ENCODE assay signal across 1 cellular context in genomic region chr13:99983401-99984133, GRCh38.
A peak's percentile ranks its signal among the peaks of the same experiment; 100 is the strongest.
TF ChIP-seq lines count a peak whose summit lies in the region.

No MANE protein-coding gene starts in this region.

TF ChIP-seq in H1, 55 proteins besides CTCF, POLR2A, EP300 and RAD21:
- TF ChIP-seq YY1 (IDR thresholded peaks at IDR 0.05; ENCODE audit: low read depth, low read length) (no peak), SP4 (IDR thresholded peaks at IDR 0.05; ENCODE audit: low read length) (no peak), MAFK (IDR thresholded peaks at IDR 0.05; ENCODE audit: low read depth, low read length) (no peak), SP2 (IDR thresholded peaks at IDR 0.05; ENCODE audit: low read length) (no peak), ZNF274 (IDR thresholded peaks at IDR 0.05; ENCODE audit: borderline replicate concordance, extremely low read depth, low read length) (no peak), TAF7 (optimal IDR thresholded peaks at IDR 0.05; ENCODE audit: borderline replicate concordance, low read depth, low read length) (peak; percentile 5), HDAC2 (IDR thresholded peaks at IDR 0.05; ENCODE audit: borderline replicate concordance in 1 of 2, low read depth in 2 of 2, low read length in 2 of 2) (no peak), CBX8 (IDR thresholded peaks at IDR 0.05; ENCODE audit: borderline replicate concordance, low read depth, low read length) (no peak), E2F6 (IDR thresholded peaks at IDR 0.05) (no peak), SIN3A (conservative IDR thresholded peaks at IDR 0.05 in 1 of 2, IDR thresholded peaks at IDR 0.05 in 1 of 2; ENCODE audit: low read depth in 1 of 2, low read length in 2 of 2) (peak in 1 of 2 experiments; percentile 4; a peak in 2 of 4 replicates), CHD1 (IDR thresholded peaks at IDR 0.05; ENCODE audit: low read depth, low read length) (no peak; the same call in 1 of the 2 replicates), GTF2F1 (IDR thresholded peaks at IDR 0.05; ENCODE audit: borderline replicate concordance, low read depth, low read length) (no peak), KDM5A (IDR thresholded peaks at IDR 0.05; ENCODE audit: low read length) (no peak), TBP (IDR thresholded peaks at IDR 0.05; ENCODE audit: low read depth, low read length) (no peak), TAF1 (IDR thresholded peaks at IDR 0.05; ENCODE audit: low read depth, low read length) (no peak), POLR2AphosphoS5 (IDR thresholded peaks at IDR 0.05; ENCODE audit: low read depth, low read length) (peak; percentile 41; the same call in 1 of the 2 replicates), JUN (IDR thresholded peaks at IDR 0.05; ENCODE audit: low read depth, low read length) (no peak), SIX5 (IDR thresholded peaks at IDR 0.05; ENCODE audit: low read depth, low read length) (no peak), SIRT6 (IDR thresholded peaks at IDR 0.05; ENCODE audit: low read length) (no peak), PHF8 (conservative IDR thresholded peaks at IDR 0.05; ENCODE audit: low read depth, low read length) (peak; percentile 4; the same call in 1 of the 2 replicates), CTBP2 (IDR thresholded peaks at IDR 0.05; ENCODE audit: borderline replicate concordance, insufficient read depth, insufficient read length, low read length) (no peak)
